1 cellular context compared by ENCODE assay signal in genomic region chr4:86963697-86964096, GRCh38.
TF ChIP-seq lines count a peak whose summit lies in the region.

No MANE protein-coding gene starts in this region.

TF ChIP-seq in K562, 482 proteins besides CTCF, POLR2A, EP300 and RAD21 (continued from another document and continues in another):
- TF ChIP-seq GTF2A2 (tag; IDR thresholded peaks at IDR 0.05) (no peak), E2F3 (CRISPR knock-in tag; IDR thresholded peaks at IDR 0.05) (no peak), HDAC1 (IDR thresholded peaks at IDR 0.05) (peak in 1 of 2 experiments; percentile 42; a peak in 1 of 4 replicates), TAF1 (IDR thresholded peaks at IDR 0.05; ENCODE audit: control insufficient read depth, extremely low read depth, insufficient read depth, low read length, severe bottlenecking) (no peak), ZBTB11 (CRISPR knock-in tag; IDR thresholded peaks at IDR 0.05) (no peak), ZNF263 (CRISPR knock-in tag; IDR thresholded peaks at IDR 0.05; ENCODE audit: borderline replicate concordance) (no peak), SMARCE1 (IDR thresholded peaks at IDR 0.05) (peak; percentile 78), ZNF277 (CRISPR knock-in tag; IDR thresholded peaks at IDR 0.05; ENCODE audit: borderline replicate concordance) (no peak), SUPT5H (IDR thresholded peaks at IDR 0.05) (no peak), MEF2D (tag; conservative IDR thresholded peaks at IDR 0.05; ENCODE audit: low read depth) (no peak), MAFF (IDR thresholded peaks at IDR 0.05; ENCODE audit: low read length) (peak; percentile 77), ZNF436 (CRISPR knock-in tag; IDR thresholded peaks at IDR 0.05) (no peak), MLX (CRISPR knock-in tag; conservative IDR thresholded peaks at IDR 0.05) (no peak), BACH1 (tag; IDR thresholded peaks at IDR 0.05) (peak; percentile 35; the same call in 1 of the 2 replicates), ZNF24 (IDR thresholded peaks at IDR 0.05) (no peak), HMGXB4 (CRISPR knock-in tag; IDR thresholded peaks at IDR 0.05) (no peak), NR2C1 (IDR thresholded peaks at IDR 0.05) (no peak), NR2C1 (tag; IDR thresholded peaks at IDR 0.05) (no peak), RUNX1 (IDR thresholded peaks at IDR 0.05; ENCODE audit: low read depth) (no peak), SNRNP70 (optimal IDR thresholded peaks at IDR 0.05; ENCODE audit: low read depth, low read length) (no peak), ZNF75A (CRISPR knock-in tag; IDR thresholded peaks at IDR 0.05) (no peak), FOSL1 (tag; conservative IDR thresholded peaks at IDR 0.05) (peak; percentile 89), KHSRP (IDR thresholded peaks at IDR 0.05) (no peak), MYBL2 (IDR thresholded peaks at IDR 0.05; ENCODE audit: low read depth) (no peak), MYBL2 (CRISPR knock-in tag; IDR thresholded peaks at IDR 0.05; ENCODE audit: borderline replicate concordance) (no peak), ZNF197 (CRISPR knock-in tag; IDR thresholded peaks at IDR 0.05; ENCODE audit: low read depth) (no peak), ZNF830 (CRISPR knock-in tag; IDR thresholded peaks at IDR 0.05) (no peak), USF1 (CRISPR knock-in tag; IDR thresholded peaks at IDR 0.05) (no peak), CXXC5 (CRISPR knock-in tag; IDR thresholded peaks at IDR 0.05) (no peak), SAFB (IDR thresholded peaks at IDR 0.05; ENCODE audit: borderline replicate concordance, low read depth, low read length) (no peak), JUN (IDR thresholded peaks at IDR 0.05; ENCODE audit: borderline replicate concordance, low read depth, low read length) (peak; percentile 70; the same call in 1 of the 2 replicates), JUN (CRISPR knock-in tag; IDR thresholded peaks at IDR 0.05; ENCODE audit: borderline replicate concordance) (no peak), MAFG (tag; conservative IDR thresholded peaks at IDR 0.05) (peak; percentile 88), NR2C2 (CRISPR knock-in tag; IDR thresholded peaks at IDR 0.05) (no peak), NR2C2 (tag; IDR thresholded peaks at IDR 0.05) (no peak), FOXA3 (CRISPR knock-in tag; conservative IDR thresholded peaks at IDR 0.05 in 1 of 2, IDR thresholded peaks at IDR 0.05 in 1 of 2) (no peak), ZSCAN29 (IDR thresholded peaks at IDR 0.05) (no peak), SMARCA5 (IDR thresholded peaks at IDR 0.05) (peak; percentile 94), HMG20B (CRISPR knock-in tag; IDR thresholded peaks at IDR 0.05) (no peak), FOXP4 (CRISPR knock-in tag; IDR thresholded peaks at IDR 0.05; ENCODE audit: borderline replicate concordance) (no peak), ZNF282 (CRISPR knock-in tag; IDR thresholded peaks at IDR 0.05) (no peak), XRCC5 (IDR thresholded peaks at IDR 0.05; ENCODE audit: low read depth, low read length) (no peak), TEAD2 (tag; IDR thresholded peaks at IDR 0.05) (no peak), ELF1 (tag; IDR thresholded peaks at IDR 0.05) (no peak), SMC3 (conservative IDR thresholded peaks at IDR 0.05; ENCODE audit: insufficient read depth, low read depth, low read length) (no peak), CEBPG (CRISPR knock-in tag; IDR thresholded peaks at IDR 0.05) (no peak), CEBPG (tag; conservative IDR thresholded peaks at IDR 0.05 in 1 of 2, IDR thresholded peaks at IDR 0.05 in 1 of 2) (no peak), LCOR (CRISPR knock-in tag; IDR thresholded peaks at IDR 0.05) (no peak), ARNT (IDR thresholded peaks at IDR 0.05) (peak in 1 of 2 experiments; percentile 75; a peak in 1 of 4 replicates), RCOR1 (IDR thresholded peaks at IDR 0.05; ENCODE audit: borderline replicate concordance in 1 of 2, low read depth in 2 of 2, low read length in 2 of 2) (peak in 1 of 2 experiments; percentile 69; a peak in 2 of 4 replicates), TRIM24 (IDR thresholded peaks at IDR 0.05) (peak; percentile 75), NRF1 (conservative IDR thresholded peaks at IDR 0.05 in 1 of 2, IDR thresholded peaks at IDR 0.05 in 1 of 2) (no peak), POLR2AphosphoS5 (IDR thresholded peaks at IDR 0.05; ENCODE audit: control insufficient read depth, insufficient read depth, low read depth, low read length) (no peak), MTA3 (IDR thresholded peaks at IDR 0.05; ENCODE audit: borderline replicate concordance) (no peak), ELK1 (CRISPR knock-in tag; IDR thresholded peaks at IDR 0.05) (no peak), STAG1 (CRISPR knock-in tag; IDR thresholded peaks at IDR 0.05; ENCODE audit: borderline replicate concordance) (no peak), ZBTB26 (CRISPR knock-in tag; IDR thresholded peaks at IDR 0.05) (no peak), THAP12 (CRISPR knock-in tag; IDR thresholded peaks at IDR 0.05) (no peak), THRB (CRISPR knock-in tag; conservative IDR thresholded peaks at IDR 0.05) (no peak), RBM25 (IDR thresholded peaks at IDR 0.05; ENCODE audit: low read depth, low read length, severe bottlenecking) (peak; percentile 81), TBP (optimal IDR thresholded peaks at IDR 0.05; ENCODE audit: low read depth, low read length) (no peak), CC2D1A (IDR thresholded peaks at IDR 0.05) (peak; percentile 16; the same call in 1 of the 2 replicates), ZSCAN32 (CRISPR knock-in tag; IDR thresholded peaks at IDR 0.05) (no peak)
